8 cellular contexts compared by ENCODE assay signal in the genomic region with DNA sequence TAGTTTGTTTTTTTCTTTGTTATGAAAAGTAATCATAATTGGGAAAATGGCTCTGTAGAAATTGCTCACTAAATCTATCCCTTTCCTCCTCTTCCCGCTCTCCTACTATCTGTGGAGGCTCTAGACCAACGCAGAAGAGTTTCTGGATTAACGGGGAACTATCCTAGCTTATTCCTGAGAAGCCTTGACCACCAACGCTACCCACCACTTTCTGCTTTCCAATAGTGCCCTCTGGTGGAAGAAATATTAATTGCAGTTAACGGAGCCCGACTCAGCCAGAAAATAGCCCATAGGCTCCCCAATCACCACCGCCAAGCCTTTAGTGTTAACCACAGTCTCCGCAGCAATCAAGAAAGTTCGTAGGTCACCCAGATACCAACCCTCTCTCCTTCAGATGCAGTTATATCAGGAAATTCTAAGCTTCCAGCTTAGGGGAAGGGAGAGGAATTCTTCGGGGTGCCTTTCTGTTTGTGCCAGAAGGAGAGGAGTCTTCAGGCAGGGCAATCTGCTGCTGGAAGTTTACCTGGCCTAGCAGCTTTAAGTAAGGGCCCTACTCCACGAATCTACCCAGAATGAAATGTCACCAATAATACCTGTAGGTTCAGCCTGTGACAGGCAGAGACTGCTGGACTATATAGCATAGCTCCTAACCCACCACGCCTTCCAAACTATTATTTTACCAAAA. TPM values are rescaled to one million over a fixed set of nuclear protein-coding genes. Genes with fewer than 3 reads are reported as not detected.
DNase-seq lines count a peak whose midpoint lies in the region; ATAC-seq and TF ChIP-seq lines count a peak whose summit lies in the region.

No MANE protein-coding gene starts in this region.

- DNase-seq in Daoy (ENCODE audit: low read depth): peak; percentile 53
- peak; percentile 63 for DNase-seq in LHCN-M2 (ENCODE audit: low read depth)
- peak; percentile 21 for DNase-seq in SHP77 treated with DMSO at 0.1 percent for 48 hours (lab: John Stamatoyannopoulos, UW)
- peak; percentile 26 to 67 (median 35) for DNase-seq in adrenal gland
- DNase-seq in heart right ventricle: peak in 1 of 2 donors; percentile 50
- DNase-seq in renal cortical epithelial cell (ENCODE audit: low read depth): peak; percentile 46

- no peaks in the 10 kb centered on the region for H3K36me3 ChIP-seq in adrenal gland (replicated peaks in 1 of 2)
- no peaks in the 10 kb centered on the region for H3K36me3 ChIP-seq in heart right ventricle

- H3K4me1 ChIP-seq in adrenal gland (replicated peaks in 1 of 2): no peaks in the 10 kb centered on the region
- H3K4me1 ChIP-seq in heart right ventricle: peaks cover 0 to 10% (median 7%) of the 10 kb centered on the region in 9 donors

- TF ChIP-seq POLR2A in adrenal gland (IDR thresholded peaks at IDR 0.05): no peak

- H3K9me3 ChIP-seq in adrenal gland (replicated peaks in 1 of 3): no peaks in the 10 kb centered on the region
- no peaks in the 10 kb centered on the region for H3K9me3 ChIP-seq in heart right ventricle

- TF ChIP-seq CTCF in adrenal gland (IDR thresholded peaks at IDR 0.05) (peak; percentile 74 to 88 (median 79)), heart right ventricle (IDR thresholded peaks at IDR 0.05) (peak; percentile 79 to 89 (median 83))

- ATAC-seq in heart right ventricle: peak; percentile 53 to 82 (median 74)
- ATAC-seq in HG02763 (IDR thresholded peaks at IDR 0.05; ENCODE audit: unreplicated experiment): no peak
- ATAC-seq in GM18867 (IDR thresholded peaks at IDR 0.05; ENCODE audit: unreplicated experiment): no peak

- 14 to 21% (median 17%) methylated on average over 12 of the region's 12 CpGs for WGBS in adrenal gland, 4 donors
- WGBS in heart right ventricle, 2 donors: 14 to 15% methylated on average over 12 of the region's 12 CpGs

- H3K4me3 ChIP-seq in adrenal gland: no peak overlapping the region
- no peak overlapping the region for H3K4me3 ChIP-seq in heart right ventricle

- H3K27me3 ChIP-seq in adrenal gland (peaks cover 6% of the 10 kb centered on the region), heart right ventricle (peaks cover 0 to 15% (median 3%) of the 10 kb centered on the region in 7 donors)

- intact Hi-C loops in adrenal gland (cut with DNase I): no loop called here
- intact Hi-C loops in heart right ventricle (cut with DNase I): loop anchor here in 9 of 10 donors (5.0 to 10.0 kb wide), 9 partner anchors 61 to 511 kb away; a partner anchor contains a TSS

- no peak overlapping the region for H3K27ac ChIP-seq in adrenal gland
- H3K27ac ChIP-seq in heart right ventricle: no peak overlapping the region

RNA-seq across cellular contexts. Expression of a gene that starts 23.0 kb away (rescaled TPM):
- 7.1 and 9.7 TPM in 2 replicates for total RNA-seq in Daoy (2014; rRNA removed; shearing (Covaris generic))
- 10.9 and 16.1 TPM in 2 replicates for total RNA-seq in LHCN-M2 (2014; rRNA removed)
- polyA plus RNA-seq in LHCN-M2 (2012): 15.7 TPM
- total RNA-seq in adrenal gland: 10 to 100 TPM in 7 of 8 donors, 1 to 10 TPM in 1; 8.9 to 60.6 (median 22.1) TPM
- 10 to 100 TPM; 19.2 to 63.6 (median 36.0) TPM for polyA plus RNA-seq in adrenal gland
- 10 to 100 TPM; 22.2 to 39.1 (median 26.5) TPM for total RNA-seq in heart right ventricle
- 10 to 100 TPM; 19.5 to 47.5 TPM for polyA plus RNA-seq in heart right ventricle
- 1.7 and 12.0 TPM in 2 replicates for total RNA-seq in renal cortical epithelial cell

Comparison
In these comparisons a context has a peak if more than half of its experiments do, and no peak if none do; other contexts are left out.
1. ATAC-seq: peak in heart right ventricle (8 of 8); none in HG02763 (single experiment) and GM18867 (single experiment).
2. intact Hi-C loops: an anchor here in heart right ventricle (5.0 to 10.0 kb wide); none called in adrenal gland.